ENCODE assay signal across 17 cellular contexts in the genomic region with DNA sequence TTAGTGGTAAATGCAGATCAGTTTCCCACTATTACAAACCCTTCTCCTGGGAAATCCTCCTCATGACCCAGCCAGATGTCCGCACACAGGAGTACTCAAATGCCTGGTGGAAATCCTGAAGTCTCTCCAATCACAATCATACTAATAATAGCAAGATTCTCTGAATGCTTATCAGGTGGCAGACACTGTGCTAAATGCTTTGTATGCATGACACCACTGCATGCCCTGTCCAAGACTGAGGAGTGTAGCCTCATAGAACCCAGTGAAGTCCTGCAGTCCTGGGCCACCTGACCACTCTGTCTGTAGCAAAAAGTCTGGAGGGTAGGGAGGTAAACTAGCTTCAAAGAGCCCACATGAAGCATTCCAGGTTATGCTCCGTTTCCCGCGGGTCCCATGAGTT.
"Had no signal": no experiment of that assay in that cellular context is flagged by ENCODE, and none has a peak within 500 bp of the region (broad histone marks: within the 10 kb centered on the region; RNA-seq: fewer than 3 reads in every experiment).

No MANE protein-coding gene starts in this region.

- DNase-seq: effector memory CD4-positive, alpha-beta T cell; kidney; left colon; lower lobe of right lung; midbrain; stimulated activated CD4-positive, alpha-beta T cell treated with anti-CD3 and anti-CD28 coated beads, Interleukin-4, amount 100 ng/mL, for 1 hour; stimulated activated CD8-positive, alpha-beta memory T cell treated with anti-CD3 and anti-CD28 coated beads, Interleukin-4, amount 100 ng/mL, for 48 hours; stimulated activated naive CD8-positive, alpha-beta T cell treated with anti-CD3 and anti-CD28 coated beads, Interleukin-15, Interleukin-2, amounts not matched to agents 100 U/mL and 50 U/mL, for 24 hours; thyroid gland had no signal

- H3K4me1 ChIP-seq: lower lobe of right lung, parathyroid adenoma, suprapubic skin, thyroid gland had no signal

- H3K36me3 ChIP-seq: lower lobe of right lung, suprapubic skin, thyroid gland had no signal

- H3K4me1 Mint-ChIP-seq: memory B cell; stimulated activated effector memory CD8-positive, alpha-beta T cell treated with anti-CD3 and anti-CD28 coated beads, Interleukin-12 subunit alpha, Interleukin-12 subunit beta, amount 100 ng/mL, for 72 hours had no signal

- H3K27me3 Mint-ChIP-seq: memory B cell; natural killer cell treated with Interleukin-12 subunit alpha and Interleukin-12 subunit beta and Interleukin-15 and Interleukin-18, amount 100 ng/mL, for 72 hours; type B pancreatic cell had no signal

- H3K27ac ChIP-seq: lower lobe of right lung, parathyroid adenoma, suprapubic skin, thyroid gland had no signal

- H3K36me3 Mint-ChIP-seq: memory B cell; natural killer cell treated with Interleukin-12 subunit alpha and Interleukin-12 subunit beta and Interleukin-15 and Interleukin-18, amount 100 ng/mL, for 72 hours; stimulated activated effector memory CD8-positive, alpha-beta T cell treated with anti-CD3 and anti-CD28 coated beads, Interleukin-12 subunit alpha, Interleukin-12 subunit beta, amount 100 ng/mL, for 72 hours; type B pancreatic cell had no signal

- H3K4me3 Mint-ChIP-seq: memory B cell; natural killer cell treated with Interleukin-12 subunit alpha and Interleukin-12 subunit beta and Interleukin-15 and Interleukin-18, amount 100 ng/mL, for 72 hours; stimulated activated effector memory CD8-positive, alpha-beta T cell treated with anti-CD3 and anti-CD28 coated beads, Interleukin-12 subunit alpha, Interleukin-12 subunit beta, amount 100 ng/mL, for 72 hours had no signal

- H3K9me3 Mint-ChIP-seq: type B pancreatic cell had no signal

- H3K27ac Mint-ChIP-seq: memory B cell; natural killer cell treated with Interleukin-12 subunit alpha and Interleukin-12 subunit beta and Interleukin-15 and Interleukin-18, amount 100 ng/mL, for 72 hours; stimulated activated effector memory CD8-positive, alpha-beta T cell treated with anti-CD3 and anti-CD28 coated beads, Interleukin-12 subunit alpha, Interleukin-12 subunit beta, amount 100 ng/mL, for 72 hours; type B pancreatic cell had no signal

- ATAC-seq: esophagus mucosa; left colon; lower lobe of right lung; natural killer cell treated with Interleukin-12 subunit alpha and Interleukin-12 subunit beta and Interleukin-15 and Interleukin-18, amount 100 ng/mL, for 72 hours; stimulated activated effector memory CD8-positive, alpha-beta T cell treated with anti-CD3 and anti-CD28 coated beads, Interleukin-12 subunit alpha, Interleukin-12 subunit beta, amount 100 ng/mL, for 72 hours; stimulated activated naive CD8-positive, alpha-beta T cell treated with anti-CD3 and anti-CD28 coated beads, Interleukin-15, Interleukin-2, amounts not matched to agents 100 U/mL and 50 U/mL, for 24 hours had no signal

- H3K27me3 ChIP-seq: thyroid gland had no signal

- H3K9me3 ChIP-seq: lower lobe of right lung, suprapubic skin, thyroid gland had no signal

- H3K4me3 ChIP-seq: lower lobe of right lung, smooth muscle cell, suprapubic skin, thyroid gland had no signal
